In the genomic region with DNA sequence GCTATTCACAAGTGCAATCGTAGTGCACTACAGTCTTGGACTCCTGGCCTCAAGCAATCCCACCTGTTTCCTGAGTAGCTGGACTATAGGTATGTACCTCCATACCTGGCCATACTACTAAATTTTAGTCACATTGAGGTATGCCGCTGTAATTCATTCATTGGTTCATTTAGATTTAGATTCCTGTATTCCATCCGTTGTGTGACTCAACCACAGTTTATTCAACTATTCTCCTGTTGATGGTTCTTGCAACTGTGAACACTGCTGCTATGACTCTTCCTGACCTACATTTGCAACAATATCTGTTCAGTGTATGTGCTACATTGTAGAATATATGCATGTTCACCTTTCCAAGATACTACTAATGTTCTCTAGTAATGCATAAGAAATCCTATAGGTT, we compare ENCODE assay signal across 22 cellular contexts.
"Had no signal": no experiment of that assay in that cellular context is flagged by ENCODE, and none has a peak within 500 bp of the region (broad histone marks: within the 10 kb centered on the region; RNA-seq: fewer than 3 reads in every experiment).

No MANE protein-coding gene starts in this region.

- DNase-seq: activated CD4-positive, alpha-beta T cell treated with anti-CD3 and anti-CD28 coated beads for 36 hours; activated CD8-positive, alpha-beta memory T cell treated with anti-CD3 and anti-CD28 coated beads, Interleukin-2, amount 50 U/mL, for 4 hours; activated CD8-positive, alpha-beta T cell treated with anti-CD3 and anti-CD28 coated beads for 36 hours; activated naive CD4-positive, alpha-beta T cell treated with anti-CD3 and anti-CD28 coated beads, Interleukin-2, amount 50 U/mL, for 16 hours; activated naive CD8-positive, alpha-beta T cell treated with anti-CD3 and anti-CD28 coated beads, Interleukin-2, amount 10 ng/mL, durations not matched to agents 7 days and 5 days; activated T-cell treated with anti-CD3 and anti-CD28 coated beads, Interleukin-2, amount 50 U/mL, for 72 hours; adrenal gland; aorta; central memory CD4-positive, alpha-beta T cell; Kasumi-1; KBM-7; NCI-H1048; NCI-H146; NCI-H187 treated with DMSO at 0.1 percent for 48 hours; NCI-H2081 treated with DMSO at 0.1 percent for 48 hours; NCI-H446; NCI-H524; SJCRH30; SK-N-SH; T-helper 1 cell; WERI-Rb-1 had no signal

- H3K4me3 Mint-ChIP-seq: activated CD4-positive, alpha-beta T cell treated with anti-CD3 and anti-CD28 coated beads for 36 hours; activated CD8-positive, alpha-beta T cell treated with anti-CD3 and anti-CD28 coated beads for 36 hours; activated naive CD8-positive, alpha-beta T cell treated with anti-CD3 and anti-CD28 coated beads, Interleukin-2, amount 10 ng/mL, durations not matched to agents 7 days and 5 days; activated T-cell treated with anti-CD3 and anti-CD28 coated beads, Interleukin-2, amount 50 U/mL, for 72 hours had no signal

- H3K9ac ChIP-seq: SK-N-SH had no signal

- H3K36me3 Mint-ChIP-seq: activated naive CD8-positive, alpha-beta T cell treated with anti-CD3 and anti-CD28 coated beads, Interleukin-2, amount 10 ng/mL, durations not matched to agents 7 days and 5 days had no signal

- H3K27ac Mint-ChIP-seq: activated CD4-positive, alpha-beta T cell treated with anti-CD3 and anti-CD28 coated beads for 36 hours; activated CD8-positive, alpha-beta T cell treated with anti-CD3 and anti-CD28 coated beads for 36 hours; activated naive CD8-positive, alpha-beta T cell treated with anti-CD3 and anti-CD28 coated beads, Interleukin-2, amount 10 ng/mL, durations not matched to agents 7 days and 5 days; activated T-cell treated with anti-CD3 and anti-CD28 coated beads, Interleukin-2, amount 50 U/mL, for 72 hours had no signal

- H3K4me3 ChIP-seq: adrenal gland, breast epithelium, SJCRH30 had no signal

- H3K9me3 ChIP-seq: adrenal gland, breast epithelium, SJCRH30, SK-N-SH had no signal

- H3K27me3 ChIP-seq: adrenal gland, breast epithelium, SJCRH30 had no signal

- H3K9me3 Mint-ChIP-seq: activated CD8-positive, alpha-beta T cell treated with anti-CD3 and anti-CD28 coated beads for 36 hours; activated naive CD8-positive, alpha-beta T cell treated with anti-CD3 and anti-CD28 coated beads, Interleukin-2, amount 10 ng/mL, durations not matched to agents 7 days and 5 days; activated T-cell treated with anti-CD3 and anti-CD28 coated beads, Interleukin-2, amount 50 U/mL, for 72 hours had no signal

- H3K36me3 ChIP-seq: adrenal gland, breast epithelium, SJCRH30, WERI-Rb-1 had no signal

- H3K4me2 ChIP-seq: SK-N-SH had no signal

- H3K27ac ChIP-seq: breast epithelium, SJCRH30, WERI-Rb-1 had no signal

- ATAC-seq: activated CD4-positive, alpha-beta T cell treated with anti-CD3 and anti-CD28 coated beads for 36 hours; activated CD8-positive, alpha-beta T cell treated with anti-CD3 and anti-CD28 coated beads for 36 hours; activated T-cell treated with anti-CD3 and anti-CD28 coated beads, Interleukin-2, amount 50 U/mL, for 72 hours had no signal

- H3K4me1 Mint-ChIP-seq: activated CD4-positive, alpha-beta T cell treated with anti-CD3 and anti-CD28 coated beads for 36 hours; activated naive CD8-positive, alpha-beta T cell treated with anti-CD3 and anti-CD28 coated beads, Interleukin-2, amount 10 ng/mL, durations not matched to agents 7 days and 5 days had no signal
